Comparison of ENCODE assay signal across 1 cellular context in genomic region chr12:84910549-84911241, GRCh38.
TF ChIP-seq lines count a peak whose summit lies in the region.

No MANE protein-coding gene starts in this region.

TF ChIP-seq in GM23338, 12 proteins besides CTCF, POLR2A, EP300 and RAD21 (continued from another document):
- TF ChIP-seq ZNF462 (CRISPR knock-in tag; IDR thresholded peaks at IDR 0.05) = no peak
- no peak for TF ChIP-seq EZH2phosphoT487 (IDR thresholded peaks at IDR 0.05; ENCODE audit: unreplicated experiment)
- TF ChIP-seq NANOG (IDR thresholded peaks at IDR 0.05; ENCODE audit: borderline replicate concordance) = no peak
- no peak for TF ChIP-seq EZH2 (IDR thresholded peaks at IDR 0.05; ENCODE audit: low read depth, unreplicated experiment)
- TF ChIP-seq POLR2AphosphoS5 (IDR thresholded peaks at IDR 0.05; ENCODE audit: low read depth) = no peak
- TF ChIP-seq CREB1 (CRISPR knock-in tag; IDR thresholded peaks at IDR 0.05; ENCODE audit: low read depth) = no peak
